ENCODE assay signal across 25 cellular contexts in the genomic region with DNA sequence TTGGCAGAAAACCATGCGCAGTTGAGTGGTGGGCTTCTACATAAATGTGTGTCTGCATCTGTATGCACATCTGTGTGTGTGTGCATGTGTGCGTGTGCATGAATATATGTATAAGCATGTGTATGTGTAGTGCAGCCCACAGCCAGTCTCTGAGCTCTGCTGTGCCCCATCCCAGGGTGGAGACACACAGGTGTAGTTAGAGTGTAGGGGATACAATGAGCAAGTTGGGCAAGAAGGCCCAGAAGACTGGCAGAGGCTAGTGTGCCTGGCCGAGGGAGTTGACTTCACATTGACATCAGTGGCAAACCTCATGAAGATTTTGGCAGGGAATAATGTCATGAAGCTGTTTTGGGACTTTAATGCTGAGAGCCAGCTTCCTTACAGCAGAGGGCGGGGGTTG.
"Had no signal": no experiment of that assay in that cellular context is flagged by ENCODE, and none has a peak within 500 bp of the region (broad histone marks: within the 10 kb centered on the region; RNA-seq: fewer than 3 reads in every experiment).

No MANE protein-coding gene starts in this region.

- DNase-seq: cortex of kidney; foreskin fibroblast; gastrocnemius medialis; head of caudate nucleus; mammary epithelial cell; mesendoderm; midbrain; naive thymus-derived CD4-positive, alpha-beta T cell; nephron progenitor cell; stimulated activated CD4-positive, alpha-beta T cell treated with anti-CD3 and anti-CD28 coated beads, Interleukin-4, amount 100 ng/mL, for 4 hours; stimulated activated naive CD8-positive, alpha-beta T cell treated with anti-CD3 and anti-CD28 coated beads, Interleukin-15, Interleukin-2, amounts not matched to agents 100 U/mL and 50 U/mL, for 24 hours; substantia nigra; testis; tibial artery had no signal

- H3K9me3 ChIP-seq: gastrocnemius medialis, neutrophil, spleen, testis, tibial artery had no signal

- H3K79me2 ChIP-seq: parathyroid adenoma had no signal

- H3K9me3 Mint-ChIP-seq: central memory CD8-positive, alpha-beta T cell; naive thymus-derived CD4-positive, alpha-beta T cell; nephron progenitor cell; stimulated activated memory B cell treated with anti-CD40 and anti-IgM and Interleukin-4, amounts not matched to agents 10 μg/mL and 1 μg/mL and 100 μg/mL, for 72 hours; type B pancreatic cell had no signal

- H3K27me3 Mint-ChIP-seq: central memory CD8-positive, alpha-beta T cell; naive thymus-derived CD4-positive, alpha-beta T cell; progenitor cell of endocrine pancreas; stimulated activated memory B cell treated with anti-CD40 and anti-IgM and Interleukin-4, amounts not matched to agents 10 μg/mL and 1 μg/mL and 100 μg/mL, for 72 hours; type B pancreatic cell had no signal

- H3K4me1 ChIP-seq: gastrocnemius medialis, parathyroid adenoma had no signal

- H3K27me3 ChIP-seq: gastrocnemius medialis, spleen, testis, tibial artery had no signal

- H3K27ac Mint-ChIP-seq: nephron progenitor cell, progenitor cell of endocrine pancreas, type B pancreatic cell had no signal

- H3K4me3 Mint-ChIP-seq: central memory CD8-positive, alpha-beta T cell; naive thymus-derived CD4-positive, alpha-beta T cell; nephron progenitor cell; stimulated activated memory B cell treated with anti-CD40 and anti-IgM and Interleukin-4, amounts not matched to agents 10 μg/mL and 1 μg/mL and 100 μg/mL, for 72 hours; type B pancreatic cell had no signal

- ATAC-seq: esophagus mucosa; gastrocnemius medialis; left lobe of liver; naive thymus-derived CD4-positive, alpha-beta T cell; stimulated activated memory B cell treated with anti-CD40 and anti-IgM and Interleukin-4, amounts not matched to agents 10 μg/mL and 1 μg/mL and 100 μg/mL, for 72 hours; stimulated activated naive CD8-positive, alpha-beta T cell treated with anti-CD3 and anti-CD28 coated beads, Interleukin-15, Interleukin-2, amounts not matched to agents 100 U/mL and 50 U/mL, for 24 hours had no signal

- H3K36me3 Mint-ChIP-seq: type B pancreatic cell had no signal

- H3K4me3 ChIP-seq: gastrocnemius medialis, skin epidermis, spleen, testis, tibial artery had no signal

- H3K27ac ChIP-seq: epithelial cell of prostate, gastrocnemius medialis, neutrophil, parathyroid adenoma, skin epidermis, spleen, testis, tibial artery had no signal

- H2AFZ ChIP-seq: parathyroid adenoma had no signal
